Comparison of ENCODE assay signal across 9 cellular contexts in genomic region chr13:102402292-102402691, GRCh38.
A peak's percentile ranks its signal among the peaks of the same experiment; 100 is the strongest.
DNase-seq lines count a peak whose midpoint lies in the region; ATAC-seq and TF ChIP-seq lines count a peak whose summit lies in the region.
"Had no signal": no experiment of that assay in that cellular context is flagged by ENCODE, and none has a peak within 500 bp of the region (broad histone marks: within the 10 kb centered on the region; RNA-seq: fewer than 3 reads in every experiment).

No MANE protein-coding gene starts in this region.

- no peaks in the 10 kb centered on the region for H3K9me3 ChIP-seq in RWPE2 (ENCODE audit: severe bottlenecking)
- no peaks in the 10 kb centered on the region for H3K9me3 ChIP-seq in effector memory CD4-positive, alpha-beta T cell (ENCODE audit: control insufficient read depth, low read length)
- H3K9me3 ChIP-seq: BLaER1 had no signal

- TF ChIP-seq CTCF in RWPE2 (IDR thresholded peaks at IDR 0.05; ENCODE audit: poor library complexity, severe bottlenecking) = no peak

- H3K4me3 ChIP-seq in RWPE2 (ENCODE audit: severe bottlenecking) = no peak overlapping the region
- H3K4me3 ChIP-seq in effector memory CD4-positive, alpha-beta T cell (ENCODE audit: insufficient read depth, low read depth, low read length, poor library complexity, severe bottlenecking) = no peak overlapping the region
- H3K4me3 ChIP-seq: BLaER1 had no signal

- no peaks in the 10 kb centered on the region for H3K36me3 ChIP-seq in RWPE2 (ENCODE audit: low read depth)
- no peaks in the 10 kb centered on the region for H3K36me3 ChIP-seq in effector memory CD4-positive, alpha-beta T cell (ENCODE audit: control insufficient read depth, insufficient read depth, low read length)
- H3K36me3 ChIP-seq: BLaER1 had no signal

- ATAC-seq in RWPE2 (ENCODE audit: low read depth) = peak; percentile 23; the same call in 1 of the 3 replicates
- ATAC-seq in stimulated activated naive CD8-positive, alpha-beta T cell treated with anti-CD3 and anti-CD28 coated beads, Interleukin-15, Interleukin-2, amounts not matched to agents 100 U/mL and 50 U/mL, for 24 hours = peak; percentile 65
- no peak for ATAC-seq in GM19455 (IDR thresholded peaks at IDR 0.05; ENCODE audit: unreplicated experiment)

- H3K4me1 ChIP-seq in RWPE2 (ENCODE audit: insufficient read depth, poor library complexity, severe bottlenecking) = no peaks in the 10 kb centered on the region
- peaks cover 28% of the 10 kb centered on the region for H3K4me1 ChIP-seq in effector memory CD4-positive, alpha-beta T cell (ENCODE audit: control insufficient read depth, insufficient read depth, low read length, poor library complexity, severe bottlenecking)
- H3K4me1 ChIP-seq: BLaER1 had no signal

- peak; percentile 26 for DNase-seq in activated naive CD4-positive, alpha-beta T cell treated with Interleukin-2 at 50 U/mL for 16 hours
- DNase-seq in activated naive CD4-positive, alpha-beta T cell (lab: John Stamatoyannopoulos, UW) = no peak
- DNase-seq in RWPE2 (ENCODE audit: low spot score) = no peak
- DNase-seq in cerebellar nuclear complex (lab: John Stamatoyannopoulos, UW) = peak; percentile 34 to 89
- peak; percentile 80 for DNase-seq in left kidney (ENCODE audit: low read depth, low spot score)
- DNase-seq in stimulated activated naive CD8-positive, alpha-beta T cell treated with anti-CD3 and anti-CD28 coated beads, Interleukin-15, Interleukin-2, amounts not matched to agents 100 U/mL and 50 U/mL, for 24 hours = peak; percentile 46
- DNase-seq in effector memory CD4-positive, alpha-beta T cell = no peak

- peaks cover 10% of the 10 kb centered on the region for H3K27me3 ChIP-seq in RWPE2 (ENCODE audit: insufficient read depth, poor library complexity, severe bottlenecking)
- peaks cover 31% of the 10 kb centered on the region for H3K27me3 ChIP-seq in effector memory CD4-positive, alpha-beta T cell (replicated peaks; ENCODE audit: control insufficient read depth, insufficient read depth, low read length, poor library complexity, severe bottlenecking)
- H3K27me3 ChIP-seq: BLaER1 had no signal

- no peak overlapping the region for H3K27ac ChIP-seq in RWPE2 (ENCODE audit: poor library complexity, severe bottlenecking)
- no peak overlapping the region for H3K27ac ChIP-seq in effector memory CD4-positive, alpha-beta T cell (ENCODE audit: insufficient read depth, low read length, poor library complexity, severe bottlenecking)
- H3K27ac ChIP-seq: BLaER1 had no signal

Comparison
In these comparisons a context has a peak if more than half of its experiments do, and no peak if none do; other contexts are left out.
1. DNase-seq: peak in activated naive CD4-positive, alpha-beta T cell treated with Interleukin-2 at 50 U/mL for 16 hours (single experiment), cerebellar nuclear complex (2 of 2), left kidney (single experiment) and stimulated activated naive CD8-positive, alpha-beta T cell treated with anti-CD3 and anti-CD28 coated beads, Interleukin-15, Interleukin-2, amounts not matched to agents 100 U/mL and 50 U/mL, for 24 hours (single experiment); none in activated naive CD4-positive, alpha-beta T cell (0 of 4), RWPE2 (single experiment) and effector memory CD4-positive, alpha-beta T cell (0 of 3).